In the genomic region with DNA sequence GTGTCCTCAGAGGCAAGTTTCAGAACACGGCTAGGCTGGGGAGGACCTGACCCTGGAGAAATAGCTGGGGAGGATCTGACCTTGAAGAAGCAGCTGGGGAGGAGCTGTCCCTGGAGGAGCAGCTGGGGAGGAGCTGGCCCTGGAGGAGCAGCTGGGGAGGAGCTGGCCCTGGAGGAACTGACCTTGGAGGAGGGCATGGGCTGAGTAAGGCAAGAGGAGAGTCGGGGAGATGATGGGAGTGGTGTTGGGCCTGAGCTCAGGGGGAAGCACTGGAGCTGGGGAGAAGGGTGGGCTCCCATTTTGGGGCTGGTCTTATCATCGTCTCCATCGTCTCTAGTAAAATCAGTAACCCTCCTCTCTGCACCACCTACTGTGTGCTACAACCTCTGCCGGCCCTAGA, we compare ENCODE assay signal across 25 cellular contexts.
"Had no signal": no experiment of that assay in that cellular context is flagged by ENCODE, and none has a peak within 500 bp of the region (broad histone marks: within the 10 kb centered on the region; RNA-seq: fewer than 3 reads in every experiment).

No MANE protein-coding gene starts in this region.

- H3K4me1 ChIP-seq: left ventricle myocardium inferior, parathyroid adenoma, psoas muscle, right lobe of liver, tibial nerve, uterus had no signal

- ATAC-seq: psoas muscle; right lobe of liver; stimulated activated memory B cell treated with anti-CD40 and anti-IgM and Interleukin-4, amounts not matched to agents 10 μg/mL and 1 μg/mL and 100 μg/mL, for 72 hours had no signal

- H3K27me3 ChIP-seq: right lobe of liver, tibial nerve, uterus had no signal

- DNase-seq: hypothalamus; left ventricle myocardium inferior; mesendoderm; midbrain; occipital lobe; psoas muscle; right lobe of liver; stimulated activated CD4-positive, alpha-beta T cell treated with anti-CD3 and anti-CD28 coated beads, Interleukin-1b, Interleukin-23, amount 100 ng/mL, for 48 hours; stimulated activated CD4-positive, alpha-beta T cell treated with anti-CD3 and anti-CD28 coated beads, Interleukin-2, amount 100 ng/mL, for 48 hours; stimulated activated CD4-positive, alpha-beta T cell treated with anti-CD3 and anti-CD28 coated beads, Interleukin-4, amount 100 ng/mL, for 4 hours; stimulated activated CD8-positive, alpha-beta memory T cell treated with anti-CD3 and anti-CD28 coated beads, Interleukin-4, amount 100 ng/mL, for 48 hours; stimulated activated naive CD4-positive, alpha-beta T cell treated with Interleukin-2 at 50 U/mL for 16 hours; stimulated activated naive CD8-positive, alpha-beta T cell treated with anti-CD3 and anti-CD28 coated beads, Interleukin-15, amount 100 ng/mL, for 72 hours; substantia nigra; uterus had no signal

- H3K27ac Mint-ChIP-seq: nephron; stimulated activated memory B cell treated with anti-CD40 and anti-IgM and Interleukin-4, amounts not matched to agents 10 μg/mL and 1 μg/mL and 100 μg/mL, for 72 hours; type B pancreatic cell had no signal

- H3K36me3 Mint-ChIP-seq: naive thymus-derived CD8-positive, alpha-beta T cell; type B pancreatic cell had no signal

- H3K4me2 ChIP-seq: smooth muscle cell had no signal

- H2AFZ ChIP-seq: parathyroid adenoma had no signal

- H3K36me3 ChIP-seq: left ventricle myocardium inferior, neutrophil, right lobe of liver, tibial nerve, uterus had no signal

- H3K9ac ChIP-seq: parathyroid adenoma had no signal

- H3K4me3 ChIP-seq: left ventricle myocardium inferior, lung, psoas muscle, right lobe of liver, smooth muscle cell, tibial nerve, uterus had no signal

- H3K27ac ChIP-seq: left ventricle myocardium inferior, neutrophil, parathyroid adenoma, psoas muscle, right lobe of liver, tibial nerve, uterus had no signal

- H3K9me3 Mint-ChIP-seq: nephron, type B pancreatic cell had no signal

- H3K4me1 Mint-ChIP-seq: nephron; neural crest cell; stimulated activated memory B cell treated with anti-CD40 and anti-IgM and Interleukin-4, amounts not matched to agents 10 μg/mL and 1 μg/mL and 100 μg/mL, for 72 hours had no signal

- H3K4me3 Mint-ChIP-seq: nephron; neural crest cell; stimulated activated memory B cell treated with anti-CD40 and anti-IgM and Interleukin-4, amounts not matched to agents 10 μg/mL and 1 μg/mL and 100 μg/mL, for 72 hours; stimulated activated naive CD8-positive, alpha-beta T cell treated with anti-CD3 and anti-CD28 coated beads, Interleukin-15, amount 100 ng/mL, for 72 hours; type B pancreatic cell had no signal

- H3K9me3 ChIP-seq: neutrophil, psoas muscle, right lobe of liver, uterus had no signal
